17 cellular contexts compared by ENCODE assay signal in genomic region chr13:97067342-97067895, GRCh38.
A peak's percentile ranks its signal among the peaks of the same experiment; 100 is the strongest.
DNase-seq lines count a peak whose midpoint lies in the region; FAIRE-seq and TF ChIP-seq lines count a peak whose summit lies in the region.
"Had no signal": no experiment of that assay in that cellular context is flagged by ENCODE, and none has a peak within 500 bp of the region (broad histone marks: within the 10 kb centered on the region; RNA-seq: fewer than 3 reads in every experiment).

No MANE protein-coding gene starts in this region.

- POLR2A ChIA-PET in MCF 10A (lab: Yijun Ruan, JAX), result no interaction called here

- H3K36me3 Mint-ChIP-seq in MCF 10A (ENCODE audit: insufficient read depth, unreplicated experiment), result no peaks in the 10 kb centered on the region
- H3K36me3 Mint-ChIP-seq in endodermal cell (ENCODE audit: low read depth), result no peaks in the 10 kb centered on the region
- H3K36me3 Mint-ChIP-seq: activated CD4-positive, alpha-beta memory T cell treated with anti-CD3 and anti-CD28 coated beads for 36 hours; immature natural killer cell; memory B cell had no signal

- intact Hi-C loops in mammary epithelial cell (cut with micrococcal nuclease) (no loop called here), MCF 10A (cut with micrococcal nuclease) (no loop called here)

- in situ Hi-C loops in mammary epithelial cell (cut with MboI; ENCODE audit: low sequenced_read_pairs in 2 of 2), result no loop called here

- H3K9me3 Mint-ChIP-seq in MCF 10A (ENCODE audit: unreplicated experiment) (no peaks in the 10 kb centered on the region), endodermal cell (no peaks in the 10 kb centered on the region)
- H3K9me3 Mint-ChIP-seq: activated CD4-positive, alpha-beta memory T cell treated with anti-CD3 and anti-CD28 coated beads for 36 hours; immature natural killer cell; nephron progenitor cell had no signal

- no peak for FAIRE-seq in urothelium cell line (lab: Jason Lieb, UNC)
- FAIRE-seq: endothelial cell of umbilical vein had no signal

- no TSS peak for BruUV-seq in mammary epithelial cell (replicated peaks; lab: Mats Ljungman, UMichigan)
- no TSS peak for BruUV-seq in MCF 10A (replicated peaks; lab: Mats Ljungman, UMichigan)

- H3K4me1 Mint-ChIP-seq in MCF 10A (ENCODE audit: insufficient read depth, unreplicated experiment) (peaks cover 5% of the 10 kb centered on the region), endodermal cell (peaks cover 7% of the 10 kb centered on the region)
- H3K4me1 Mint-ChIP-seq: immature natural killer cell, memory B cell had no signal

- DNase-seq in mammary epithelial cell (no peak), MCF 10A (ENCODE audit: unreplicated experiment) (no peak), endodermal cell (no peak), urothelium cell line (ENCODE audit: low spot score) (peak; percentile 7), SIG-M5 (lab: John Stamatoyannopoulos, UW) (no peak), cerebellar cortex (ENCODE audit: low spot score) (no peak)
- DNase-seq in activated CD4-positive, alpha-beta T cell treated with anti-CD3 and anti-CD28 coated beads, Interleukin-2, amount 50 U/mL, for 4 hours, result no peak
- DNase-seq: ACHN; activated CD4-positive, alpha-beta memory T cell treated with anti-CD3 and anti-CD28 coated beads for 36 hours; activated T-cell treated with anti-CD3 and anti-CD28 coated beads, Interleukin-2, amount 50 U/mL, for 48 hours; immature natural killer cell; NCI-H524; nephron progenitor cell; right cardiac atrium had no signal

- H3K4me1 ChIP-seq in mammary epithelial cell (ENCODE audit: insufficient read depth, low read length), result no peaks in the 10 kb centered on the region
- H3K4me1 ChIP-seq in OCI-LY3 (ENCODE audit: low read length), result no peaks in the 10 kb centered on the region
- H3K4me1 ChIP-seq in endodermal cell (ENCODE audit: control insufficient read depth, insufficient read depth, low read length), result no peaks in the 10 kb centered on the region

- H3K79me2 ChIP-seq in mammary epithelial cell (ENCODE audit: insufficient read depth, low read length), result no peaks in the 10 kb centered on the region
- no peaks in the 10 kb centered on the region for H3K79me2 ChIP-seq in OCI-LY3 (ENCODE audit: low read length)

- H3K27me3 Mint-ChIP-seq in MCF 10A (ENCODE audit: insufficient read depth, unreplicated experiment) (peaks cover 30% of the 10 kb centered on the region), endodermal cell (ENCODE audit: insufficient read depth) (peaks cover 11% of the 10 kb centered on the region)

- H2AFZ ChIP-seq in mammary epithelial cell (ENCODE audit: low read depth, low read length), result no peak overlapping the region
- H2AFZ ChIP-seq in OCI-LY3 (ENCODE audit: low read depth, low read length), result no peak overlapping the region

- H3K36me3 ChIP-seq in mammary epithelial cell (ENCODE audit: insufficient read depth, low read length) (no peaks in the 10 kb centered on the region), OCI-LY3 (replicated peaks; ENCODE audit: low read depth, low read length) (no peaks in the 10 kb centered on the region), endodermal cell (ENCODE audit: control insufficient read depth, insufficient read depth, low read length) (no peaks in the 10 kb centered on the region)

- CTCF ChIA-PET in mammary epithelial cell (lab: Charles Lee; ENCODE audit: low non-redundant PET) (interaction anchor here (0.5 kb wide), 1 partner anchor 109 kb away, joined by 4 read pairs; no protein-coding TSS in a partner anchor), MCF 10A (lab: Yijun Ruan, JAX) (interaction anchor here (0.7 to 1.2 kb wide), 4 partner anchors 144 to 780 kb away, joined by 3 to 4 read pairs (median 4); no protein-coding TSS in a partner anchor)

- H3K4me3 ChIP-seq in mammary epithelial cell (replicated peaks in 1 of 3; ENCODE audit: insufficient read depth in 1 of 3, low read depth in 2 of 3, low read length in 3 of 3), result no peak overlapping the region
- H3K4me3 ChIP-seq in OCI-LY3 (ENCODE audit: low read length), result no peak overlapping the region
- no peak overlapping the region for H3K4me3 ChIP-seq in endodermal cell (ENCODE audit: low read length)

- H3K27ac Mint-ChIP-seq in MCF 10A (ENCODE audit: low read depth, unreplicated experiment) (no peak overlapping the region), endodermal cell (no peak overlapping the region)
- H3K27ac Mint-ChIP-seq: activated CD4-positive, alpha-beta memory T cell treated with anti-CD3 and anti-CD28 coated beads for 36 hours; immature natural killer cell; memory B cell; nephron progenitor cell had no signal

- no peak overlapping the region for H3K27ac ChIP-seq in mammary epithelial cell (ENCODE audit: insufficient read depth, low read depth, low read length)
- no peak overlapping the region for H3K27ac ChIP-seq in OCI-LY3 (ENCODE audit: low read length)
- H3K27ac ChIP-seq in endodermal cell (ENCODE audit: low read depth, low read length), result no peak overlapping the region

- no peak overlapping the region for H3K4me2 ChIP-seq in mammary epithelial cell (ENCODE audit: insufficient read depth, low read depth, low read length)
- no peak overlapping the region for H3K4me2 ChIP-seq in OCI-LY3 (ENCODE audit: low read length)

- H4K20me1 ChIP-seq in mammary epithelial cell (ENCODE audit: insufficient read depth, low read length) (no peaks in the 10 kb centered on the region), OCI-LY3 (ENCODE audit: insufficient read depth, low read length) (no peaks in the 10 kb centered on the region)

- H3K9me3 ChIP-seq in mammary epithelial cell (replicated peaks; ENCODE audit: insufficient read depth, low read length) (no peaks in the 10 kb centered on the region), OCI-LY3 (ENCODE audit: insufficient read depth, low read length) (no peaks in the 10 kb centered on the region; the same call in 1 of the 2 replicates), endodermal cell (ENCODE audit: control insufficient read depth, low read length) (no peaks in the 10 kb centered on the region)

- H3K4me3 Mint-ChIP-seq in MCF 10A (ENCODE audit: unreplicated experiment) (no peak overlapping the region), endodermal cell (no peak overlapping the region)
- H3K4me3 Mint-ChIP-seq: activated CD4-positive, alpha-beta memory T cell treated with anti-CD3 and anti-CD28 coated beads for 36 hours; immature natural killer cell; memory B cell; nephron progenitor cell had no signal

- peaks cover 1% of the 10 kb centered on the region for H3K27me3 ChIP-seq in mammary epithelial cell (ENCODE audit: insufficient read depth, low read length)
- no peaks in the 10 kb centered on the region for H3K27me3 ChIP-seq in OCI-LY3 (ENCODE audit: low read depth, low read length)
- H3K27me3 ChIP-seq in endodermal cell (ENCODE audit: control insufficient read depth, insufficient read depth, low read length, poor library complexity, severe bottlenecking), result peaks cover 5% of the 10 kb centered on the region

- 93% methylated on average over 6 of the region's 8 CpGs for WGBS in mammary epithelial cell (ENCODE audit: low coverage, missing lambda C conversion rate)
- 89 to 97% methylated on average over 7 to 8 of the region's 8 CpGs for WGBS in endodermal cell (ENCODE audit: insufficient coverage in 1 of 2, insufficient read length in 1 of 2), 2 experiments

- H3K9ac ChIP-seq in mammary epithelial cell (ENCODE audit: insufficient read depth, low read length), result no peak overlapping the region
- H3K9ac ChIP-seq in OCI-LY3 (ENCODE audit: low read length), result no peak overlapping the region
- H3K9ac ChIP-seq in endodermal cell (ENCODE audit: extremely low read depth, low read length, poor library complexity, severe bottlenecking), result no peak overlapping the region

- TF ChIP-seq CTCF in mammary epithelial cell (conservative IDR thresholded peaks at IDR 0.05 in 1 of 2, IDR thresholded peaks at IDR 0.05 in 1 of 2; ENCODE audit: extremely low read depth in 1 of 2, insufficient read depth in 1 of 2, low read depth in 1 of 2, low read length in 2 of 2) (peak; percentile 12 to 20), MCF 10A (IDR thresholded peaks at IDR 0.05; ENCODE audit: unreplicated experiment) (no peak), OCI-LY3 (IDR thresholded peaks at IDR 0.05; ENCODE audit: low read depth, low read length) (peak; percentile 31; the same call in 1 of the 2 replicates), endodermal cell (conservative IDR thresholded peaks at IDR 0.05) (peak; percentile 51)

- dilution Hi-C loops in mammary epithelial cell (cut with HindIII; ENCODE audit: low sequenced_read_pairs), result no loop called here
